In the genomic region with DNA sequence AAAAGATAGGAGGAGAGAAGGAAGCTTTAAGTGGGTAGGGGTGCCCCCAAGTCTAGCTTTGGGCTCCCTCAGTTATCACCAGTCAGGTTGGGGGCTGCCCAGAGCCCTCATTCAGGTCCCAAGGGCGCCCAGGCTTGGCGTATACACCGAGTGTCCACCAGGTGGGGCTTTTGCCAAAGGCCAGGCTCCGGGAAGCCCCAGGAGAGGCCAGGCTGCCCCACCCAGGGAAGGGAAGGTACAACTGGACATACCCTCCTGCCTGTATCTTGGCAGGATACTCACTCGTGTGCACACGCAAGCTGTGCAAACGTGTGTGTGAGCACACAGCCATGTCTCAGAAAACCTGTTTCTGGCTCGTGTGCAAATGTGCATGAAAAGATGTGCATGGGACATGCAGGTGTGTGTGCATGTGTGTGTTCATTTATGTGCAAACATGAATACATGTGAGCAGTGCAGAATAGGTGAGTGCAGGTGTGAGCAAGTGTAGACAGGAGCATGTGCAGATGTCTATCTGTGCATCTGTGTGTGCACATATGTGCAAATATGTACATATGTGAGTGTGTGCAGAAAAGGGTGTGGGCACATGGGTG, we compare ENCODE assay signal across 8 cellular contexts. TPM values are rescaled to one million over a fixed set of nuclear protein-coding genes. Genes with fewer than 3 reads are reported as not detected.
DNase-seq lines count a peak whose midpoint lies in the region; ATAC-seq, FAIRE-seq and TF ChIP-seq lines count a peak whose summit lies in the region.

No MANE protein-coding gene starts in this region.

- ATAC-seq in K562 (peak; percentile 100), HG03520 (IDR thresholded peaks at IDR 0.05; ENCODE audit: unreplicated experiment) (no peak)

- FAIRE-seq in K562 (lab: Jason Lieb, UNC), result peak; percentile 85

- peak; percentile 40 for DNase-seq in T-helper 9 cell
- DNase-seq in K562 (ENCODE audit: extremely low read depth in 1 of 4, low spot score in 3 of 4), result peak; percentile 67 to 80 (median 78)
- peak; percentile 79 for DNase-seq in left kidney (ENCODE audit: low read depth, low spot score)
- peak; percentile 19 for DNase-seq in stimulated activated CD8-positive, alpha-beta memory T cell treated with anti-CD3 and anti-CD28 coated beads, Interleukin-15, amount 100 ng/mL, for 1 hour (ENCODE audit: low read depth)
- DNase-seq in amniotic stem cell (lab: John Stamatoyannopoulos, UW), result no peak

- H3K4me1 ChIP-seq in DOHH2 (ENCODE audit: control insufficient read depth, low read length) (no peaks in the 10 kb centered on the region), K562 (replicated peaks in 1 of 2; ENCODE audit: control insufficient read depth in 2 of 2, insufficient read depth in 2 of 2, low read length in 2 of 2) (no peaks in the 10 kb centered on the region)

- no peak overlapping the region for H3K4me2 ChIP-seq in DOHH2 (ENCODE audit: low read length)
- H3K4me2 ChIP-seq in K562 (ENCODE audit: insufficient read depth, low read length), result no peak overlapping the region

- H3K36me3 ChIP-seq in DOHH2 (ENCODE audit: control insufficient read depth, low read length) (no peaks in the 10 kb centered on the region), K562 (ENCODE audit: control insufficient read depth, insufficient read depth, low read length) (no peaks in the 10 kb centered on the region)

- H3K27me3 ChIP-seq in DOHH2 (ENCODE audit: control insufficient read depth, low read length) (no peaks in the 10 kb centered on the region), K562 (ENCODE audit: control insufficient read depth in 2 of 2, insufficient read depth in 2 of 2, low read length in 2 of 2) (peaks cover 0 to 18% of the 10 kb centered on the region in 2 experiments; a peak in 2 of 5 replicates)

- H3K9me3 ChIP-seq in DOHH2 (ENCODE audit: control insufficient read depth, insufficient read depth, low read length) (no peaks in the 10 kb centered on the region), K562 (replicated peaks; ENCODE audit: control insufficient read depth, insufficient read depth, low read depth, low read length) (no peaks in the 10 kb centered on the region)

- TF ChIP-seq RAD21 in Ishikawa (IDR thresholded peaks at IDR 0.05; ENCODE audit: low read depth) (peak; percentile 88), K562 (CRISPR knock-in tag; conservative IDR thresholded peaks at IDR 0.05 in 1 of 2, IDR thresholded peaks at IDR 0.05 in 1 of 2) (peak; percentile 76 to 92)

- no peak overlapping the region for H3K27ac ChIP-seq in DOHH2 (ENCODE audit: low read depth, low read length)
- no peak overlapping the region for H3K27ac ChIP-seq in K562 (ENCODE audit: extremely low read depth, low read depth, low read length)

- BruUV-seq in K562 (replicated peaks; lab: Mats Ljungman, UMichigan), result no TSS peak

- H3K4me3 ChIP-seq in DOHH2 (ENCODE audit: low read length) (no peak overlapping the region), K562 (no peak overlapping the region)

- H3K9ac ChIP-seq in K562 (ENCODE audit: insufficient read depth in 1 of 2, low read depth in 2 of 2, low read length in 2 of 2), result no peak overlapping the region

- TF ChIP-seq EP300 in Ishikawa (IDR thresholded peaks at IDR 0.05; ENCODE audit: borderline replicate concordance), result no peak
- TF ChIP-seq EP300 in K562 (IDR thresholded peaks at IDR 0.05; ENCODE audit: low read length), result no peak

- TF ChIP-seq POLR2A in K562 (conservative IDR thresholded peaks at IDR 0.05), result no peak

- H3F3A ChIP-seq in DOHH2 (ENCODE audit: control insufficient read depth, insufficient read depth), result no peaks in the 10 kb centered on the region

- no peaks in the 10 kb centered on the region; the same call in 1 of the 2 replicates for H4K20me1 ChIP-seq in DOHH2 (ENCODE audit: control insufficient read depth, insufficient read depth, low read depth, low read length)
- no peaks in the 10 kb centered on the region for H4K20me1 ChIP-seq in K562 (replicated peaks; ENCODE audit: control insufficient read depth, insufficient read depth, low read length)

- CTCF ChIA-PET in K562 (lab: Yijun Ruan, JAX; ENCODE audit: low intra/inter-chr PET ratio), result interaction anchor here (0.7 to 1.6 kb wide), 5 partner anchors 130 to 649 kb away, joined by 3 to 8 read pairs (median 5); no protein-coding TSS in a partner anchor

- intact Hi-C loops in K562 (cut with micrococcal nuclease), result loop anchor here (1.0 to 10.0 kb wide), 4 partner anchors 87 to 289 kb away; no protein-coding TSS in a partner anchor

- in situ Hi-C loops in K562 (cut with MboI), result loop anchor here (5.0 kb wide), 1 partner anchor 278 kb away; no protein-coding TSS in a partner anchor

- no peaks in the 10 kb centered on the region for H3K9me1 ChIP-seq in K562 (ENCODE audit: control insufficient read depth, insufficient read depth, low read length)

- H2AFZ ChIP-seq in K562 (ENCODE audit: low read depth, low read length), result no peak overlapping the region

- no peaks in the 10 kb centered on the region for H3K79me2 ChIP-seq in DOHH2 (ENCODE audit: control insufficient read depth, low read length)
- H3K79me2 ChIP-seq in K562 (ENCODE audit: control insufficient read depth, insufficient read depth, low read length), result no peaks in the 10 kb centered on the region

- POLR2A ChIA-PET in K562 (lab: Yijun Ruan, JAX), result interaction anchor here (0.7 kb wide), 1 partner anchor 14 kb away, joined by 7 read pairs; no protein-coding TSS in a partner anchor

- 2% methylated on average over 6 of the region's 8 CpGs for whole genome bisulfite sequencing in K562 (ENCODE audit: insufficient coverage, low coverage, missing lambda C conversion rate)

- TF ChIP-seq CTCF in DOHH2 (IDR thresholded peaks at IDR 0.05; ENCODE audit: low read depth, low read length, poor library complexity, severe bottlenecking) (peak; percentile 81), K562 (IDR thresholded peaks at IDR 0.05 in 2 of 3, conservative IDR thresholded peaks at IDR 0.05 in 1 of 3; ENCODE audit: insufficient read depth in 2 of 3, low read depth in 1 of 3, low read length in 3 of 3) (peak; percentile 87 to 96 (median 87))

- no peaks in the 10 kb centered on the region for H3K9me2 ChIP-seq in DOHH2 (replicated peaks; ENCODE audit: control insufficient read depth, low read length)

TF ChIP-seq in Ishikawa, 13 proteins besides CTCF, POLR2A, EP300 and RAD21:
- TF ChIP-seq TEAD4 (IDR thresholded peaks at IDR 0.05), result no peak
- no peak for TF ChIP-seq NFIC (IDR thresholded peaks at IDR 0.05)

TF ChIP-seq in K562, 482 proteins besides CTCF, POLR2A, EP300 and RAD21 (continues in another document):
- TF ChIP-seq MXI1 (IDR thresholded peaks at IDR 0.05; ENCODE audit: low read depth, low read length) (no peak), CTBP1 (IDR thresholded peaks at IDR 0.05; ENCODE audit: borderline replicate concordance) (0 out of 2 replicates have a peak, but pooled peaks have one; percentile 24), ARID1B (IDR thresholded peaks at IDR 0.05) (no peak), NR1H2 (CRISPR knock-in tag; IDR thresholded peaks at IDR 0.05) (no peak), SRSF7 (optimal IDR thresholded peaks at IDR 0.05; ENCODE audit: low read depth, low read length) (no peak), ZNF668 (CRISPR knock-in tag; IDR thresholded peaks at IDR 0.05) (no peak), SNRNP70 (optimal IDR thresholded peaks at IDR 0.05; ENCODE audit: low read depth, low read length) (no peak), CCAR2 (IDR thresholded peaks at IDR 0.05; ENCODE audit: low read depth, low read length) (no peak)
- TF ChIP-seq, protein P1, sequence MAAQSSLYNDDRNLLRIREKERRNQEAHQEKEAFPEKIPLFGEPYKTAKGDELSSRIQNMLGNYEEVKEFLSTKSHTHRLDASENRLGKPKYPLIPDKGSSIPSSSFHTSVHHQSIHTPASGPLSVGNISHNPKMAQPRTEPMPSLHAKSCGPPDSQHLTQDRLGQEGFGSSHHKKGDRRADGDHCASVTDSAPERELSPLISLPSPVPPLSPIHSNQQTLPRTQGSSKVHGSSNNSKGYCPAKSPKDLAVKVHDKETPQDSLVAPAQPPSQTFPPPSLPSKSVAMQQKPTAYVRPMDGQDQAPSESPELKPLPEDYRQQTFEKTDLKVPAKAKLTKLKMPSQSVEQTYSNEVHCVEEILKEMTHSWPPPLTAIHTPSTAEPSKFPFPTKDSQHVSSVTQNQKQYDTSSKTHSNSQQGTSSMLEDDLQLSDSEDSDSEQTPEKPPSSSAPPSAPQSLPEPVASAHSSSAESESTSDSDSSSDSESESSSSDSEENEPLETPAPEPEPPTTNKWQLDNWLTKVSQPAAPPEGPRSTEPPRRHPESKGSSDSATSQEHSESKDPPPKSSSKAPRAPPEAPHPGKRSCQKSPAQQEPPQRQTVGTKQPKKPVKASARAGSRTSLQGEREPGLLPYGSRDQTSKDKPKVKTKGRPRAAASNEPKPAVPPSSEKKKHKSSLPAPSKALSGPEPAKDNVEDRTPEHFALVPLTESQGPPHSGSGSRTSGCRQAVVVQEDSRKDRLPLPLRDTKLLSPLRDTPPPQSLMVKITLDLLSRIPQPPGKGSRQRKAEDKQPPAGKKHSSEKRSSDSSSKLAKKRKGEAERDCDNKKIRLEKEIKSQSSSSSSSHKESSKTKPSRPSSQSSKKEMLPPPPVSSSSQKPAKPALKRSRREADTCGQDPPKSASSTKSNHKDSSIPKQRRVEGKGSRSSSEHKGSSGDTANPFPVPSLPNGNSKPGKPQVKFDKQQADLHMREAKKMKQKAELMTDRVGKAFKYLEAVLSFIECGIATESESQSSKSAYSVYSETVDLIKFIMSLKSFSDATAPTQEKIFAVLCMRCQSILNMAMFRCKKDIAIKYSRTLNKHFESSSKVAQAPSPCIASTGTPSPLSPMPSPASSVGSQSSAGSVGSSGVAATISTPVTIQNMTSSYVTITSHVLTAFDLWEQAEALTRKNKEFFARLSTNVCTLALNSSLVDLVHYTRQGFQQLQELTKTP (IDR thresholded peaks at IDR 0.05; ENCODE audit: low read depth in 1 of 2, partially characterized antibody in 2 of 2), result no peak

RNA-seq across cellular contexts. Expression of a gene that starts 9.7 kb away (rescaled TPM):
- total RNA-seq in K562 (2011; cell fraction: chromatin; rRNA removed; ENCODE audit: low replicate concordance), result not detected in 2 replicates
- not detected in 2 replicates for total RNA-seq in K562 (2011; cell fraction: nucleolus; rRNA removed)
- total RNA-seq in K562 (2011; cell fraction: nucleoplasm; rRNA removed), result not detected in 2 replicates
- total RNA-seq in K562 (2014; rRNA removed) (not detected in 2 replicates), K562 (2014; rRNA removed; fragmentation: Illumina TruSeq; extraction: Trizol) (not detected in 2 replicates), K562 (2015; rRNA removed; fragmentation: Illumina TruSeq; extraction: Trizol) (not detected in 2 replicates), K562 (2021) (not detected in 2 replicates)
- polyA plus RNA-seq in K562 (2011; rRNA removed) (not detected in 2 replicates), K562 (2014; fragmentation: Illumina TruSeq; extraction: Trizol) (not detected in 2 replicates), K562 (2014; fragmentation: Nextera tagmentation; extraction: Ambion mirVana) (not detected), K562 (2014; rRNA removed) (not detected in 2 replicates)
- polyA plus RNA-seq in K562 (2011; cell fraction: cytosol; rRNA removed), result not detected in 2 replicates
- not detected in 2 replicates for polyA plus RNA-seq in K562 (2011; cell fraction: nucleus; rRNA removed)
- polyA plus RNA-seq in K562 (2012), result not detected in 2 replicates
- polyA minus RNA-seq in K562 (2011; rRNA and poly(A)+ RNA removed), result not detected in 2 replicates
- not detected in 2 replicates for polyA minus RNA-seq in K562 (2011; cell fraction: cytosol; rRNA and poly(A)+ RNA removed)
- polyA minus RNA-seq in K562 (2011; cell fraction: nucleus; rRNA and poly(A)+ RNA removed), result not detected in 2 replicates
